ENCODE assay signal across 1 cellular context in genomic region chr7:101099969-101100781, GRCh38.
TF ChIP-seq lines count a peak whose summit lies in the region.

No MANE protein-coding gene starts in this region.

TF ChIP-seq in K562, 482 proteins besides CTCF, POLR2A, EP300 and RAD21 (continued from another document and continues in another):
- no peak for TF ChIP-seq CUX1 (CRISPR knock-in tag; IDR thresholded peaks at IDR 0.05)
- TF ChIP-seq FOXK2 (conservative IDR thresholded peaks at IDR 0.05 in 1 of 2, IDR thresholded peaks at IDR 0.05 in 1 of 2; ENCODE audit: low read depth in 2 of 2): no peak; a peak in 3 of 4 replicates
- TF ChIP-seq NFE2L1 (tag; IDR thresholded peaks at IDR 0.05; ENCODE audit: borderline replicate concordance, low read depth): peak; percentile 95
- peak; percentile 41; the same call in 1 of the 2 replicates for TF ChIP-seq USF2 (CRISPR knock-in tag; IDR thresholded peaks at IDR 0.05)
- peak; percentile 79; the same call in 1 of the 2 replicates for TF ChIP-seq CAMTA2 (CRISPR knock-in tag; conservative IDR thresholded peaks at IDR 0.05)
- peak; percentile 64; the same call in 1 of the 2 replicates for TF ChIP-seq ARID3A (IDR thresholded peaks at IDR 0.05; ENCODE audit: borderline replicate concordance, low read depth, low read length)
- peak; percentile 70 for TF ChIP-seq ZNF175 (CRISPR knock-in tag; IDR thresholded peaks at IDR 0.05; ENCODE audit: low read depth)
- TF ChIP-seq ZBTB7A (IDR thresholded peaks at IDR 0.05; ENCODE audit: borderline replicate concordance, control insufficient read depth, low read depth, low read length): peak; percentile 24; the same call in 1 of the 2 replicates
- peak; percentile 50 for TF ChIP-seq STAT5A (IDR thresholded peaks at IDR 0.05; ENCODE audit: borderline replicate concordance, low read length)
- peak; percentile 73; the same call in 1 of the 2 replicates for TF ChIP-seq KAT7 (CRISPR knock-in tag; IDR thresholded peaks at IDR 0.05; ENCODE audit: borderline replicate concordance)
- TF ChIP-seq ZFX (CRISPR knock-in tag; IDR thresholded peaks at IDR 0.05): peak; percentile 68
- TF ChIP-seq ZNF253 (CRISPR knock-in tag; conservative IDR thresholded peaks at IDR 0.05): no peak
- TF ChIP-seq HDAC1 (IDR thresholded peaks at IDR 0.05): peak in 1 of 2 experiments; percentile 86; a peak in 2 of 4 replicates
- TF ChIP-seq ATF3 (IDR thresholded peaks at IDR 0.05): peak; percentile 99
- TF ChIP-seq ATF3 (CRISPR knock-in tag; conservative IDR thresholded peaks at IDR 0.05): peak; percentile 96; the same call in 1 of the 2 replicates
- peak; percentile 75; the same call in 1 of the 2 replicates for TF ChIP-seq ETS1 (conservative IDR thresholded peaks at IDR 0.05; ENCODE audit: control insufficient read depth, low read depth, low read length)
- peak; percentile 24; the same call in 1 of the 2 replicates for TF ChIP-seq HBP1 (CRISPR knock-in tag; IDR thresholded peaks at IDR 0.05)
- TF ChIP-seq ELF4 (CRISPR knock-in tag; IDR thresholded peaks at IDR 0.05): peak; percentile 57
- TF ChIP-seq RUNX1 (IDR thresholded peaks at IDR 0.05; ENCODE audit: low read depth): peak; percentile 74; the same call in 1 of the 2 replicates
- 0 out of 2 replicates have a peak, but pooled peaks have one; percentile 27 for TF ChIP-seq CEBPB (tag; IDR thresholded peaks at IDR 0.05)
- no peak for TF ChIP-seq TEAD2 (tag; IDR thresholded peaks at IDR 0.05)
- 0 out of 2 replicates have a peak, but pooled peaks have one; percentile 5 for TF ChIP-seq HMG20A (CRISPR knock-in tag; conservative IDR thresholded peaks at IDR 0.05)
- TF ChIP-seq LCOR (CRISPR knock-in tag; IDR thresholded peaks at IDR 0.05): no peak; the same call in 1 of the 2 replicates
- peak; percentile 99 for TF ChIP-seq DPF2 (IDR thresholded peaks at IDR 0.05)
- TF ChIP-seq ZBTB9 (CRISPR knock-in tag; IDR thresholded peaks at IDR 0.05): peak; percentile 61; the same call in 1 of the 2 replicates
- no peak for TF ChIP-seq ZNF174 (CRISPR knock-in tag; IDR thresholded peaks at IDR 0.05)
- no peak for TF ChIP-seq FUS (optimal IDR thresholded peaks at IDR 0.05; ENCODE audit: low read depth, low read length)
- no peak for TF ChIP-seq TSHZ1 (CRISPR knock-in tag; IDR thresholded peaks at IDR 0.05)
- no peak for TF ChIP-seq HNRNPLL (IDR thresholded peaks at IDR 0.05; ENCODE audit: low read depth, low read length, poor library complexity, severe bottlenecking)
- TF ChIP-seq ZNF184 (CRISPR knock-in tag; IDR thresholded peaks at IDR 0.05): no peak
- peak; percentile 92 for TF ChIP-seq CBFB (CRISPR knock-in tag; IDR thresholded peaks at IDR 0.05)
- no peak for TF ChIP-seq BCL6 (CRISPR knock-in tag; IDR thresholded peaks at IDR 0.05)
- peak; percentile 63 for TF ChIP-seq ZNF395 (CRISPR knock-in tag; IDR thresholded peaks at IDR 0.05)
- TF ChIP-seq ARNT (IDR thresholded peaks at IDR 0.05): peak in 1 of 2 experiments; percentile 85; a peak in 1 of 4 replicates
- TF ChIP-seq MTF1 (CRISPR knock-in tag; IDR thresholded peaks at IDR 0.05; ENCODE audit: borderline replicate concordance): 0 out of 2 replicates have a peak, but pooled peaks have one; percentile 37
- 0 out of 2 replicates have a peak, but pooled peaks have one; percentile 46 for TF ChIP-seq ZNF76 (CRISPR knock-in tag; IDR thresholded peaks at IDR 0.05; ENCODE audit: borderline replicate concordance)
- TF ChIP-seq SRSF7 (optimal IDR thresholded peaks at IDR 0.05; ENCODE audit: low read depth, low read length): no peak
- peak; percentile 74 for TF ChIP-seq TBP (optimal IDR thresholded peaks at IDR 0.05; ENCODE audit: low read depth, low read length)
- no peak for TF ChIP-seq ID3 (CRISPR knock-in tag; IDR thresholded peaks at IDR 0.05)
- TF ChIP-seq ID3 (tag; IDR thresholded peaks at IDR 0.05): peak; percentile 77
- TF ChIP-seq TAF1 (IDR thresholded peaks at IDR 0.05; ENCODE audit: control insufficient read depth, extremely low read depth, insufficient read depth, low read length, severe bottlenecking): peak; percentile 47
- TF ChIP-seq NR2C2 (CRISPR knock-in tag; IDR thresholded peaks at IDR 0.05): no peak
- peak; percentile 81 for TF ChIP-seq NR2C2 (tag; IDR thresholded peaks at IDR 0.05)
- peak; percentile 33; the same call in 1 of the 2 replicates for TF ChIP-seq GABPA (tag; conservative IDR thresholded peaks at IDR 0.05; ENCODE audit: low read depth)
